In the genomic region with DNA sequence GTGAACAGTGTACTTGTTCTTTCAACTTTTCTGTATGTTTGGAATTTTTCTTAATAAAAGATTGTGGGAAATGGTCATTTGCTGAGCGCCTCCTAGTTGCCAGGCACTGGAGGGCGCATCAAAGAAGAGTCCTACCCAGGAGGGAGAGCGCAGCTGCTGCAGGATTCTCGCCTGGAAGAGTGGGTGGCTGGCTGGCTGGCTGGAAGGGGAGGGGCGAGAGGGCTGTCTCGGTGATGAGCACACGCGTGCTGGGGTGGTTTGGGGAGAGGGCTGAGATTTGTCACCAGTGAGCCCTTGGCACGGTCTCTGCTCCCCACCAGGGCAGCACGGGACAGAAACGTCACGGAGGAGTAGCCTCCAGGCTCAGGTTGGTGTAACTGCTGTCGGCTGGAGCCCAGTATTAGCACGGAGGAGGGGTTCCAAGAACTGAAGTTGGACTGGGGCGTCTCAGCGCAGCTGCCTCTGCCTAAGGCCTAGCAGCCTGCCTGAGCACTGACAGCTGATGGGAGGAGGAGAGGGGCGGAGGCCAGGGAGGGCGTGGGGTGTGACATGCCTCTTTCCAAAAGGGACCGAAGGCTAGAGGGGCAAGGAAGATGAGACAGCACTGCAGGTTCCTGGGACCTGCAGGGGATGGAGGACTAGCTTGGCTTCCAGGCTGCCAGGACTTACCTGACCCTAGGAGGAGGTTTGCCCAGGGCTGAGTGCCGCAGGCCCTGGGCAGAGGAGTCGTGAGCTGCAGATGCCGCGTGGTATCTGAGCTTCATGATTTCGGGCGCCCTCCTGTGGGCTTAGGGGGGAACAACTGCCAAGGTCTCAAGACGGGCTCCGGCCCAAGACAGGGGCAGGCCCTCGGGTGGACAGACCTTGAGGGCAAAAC, we compare ENCODE assay signal across 1 cellular context.
TF ChIP-seq lines count a peak whose summit lies in the region.

No MANE protein-coding gene starts in this region.

TF ChIP-seq in HepG2, 621 proteins besides CTCF, POLR2A, EP300 and RAD21 (continued from another document and continues in another):
- TF ChIP-seq, protein P1, sequence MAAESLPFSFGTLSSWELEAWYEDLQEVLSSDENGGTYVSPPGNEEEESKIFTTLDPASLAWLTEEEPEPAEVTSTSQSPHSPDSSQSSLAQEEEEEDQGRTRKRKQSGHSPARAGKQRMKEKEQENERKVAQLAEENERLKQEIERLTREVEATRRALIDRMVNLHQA (CRISPR knock-in tag; IDR thresholded peaks at IDR 0.05): 0 out of 2 replicates have a peak, but pooled peaks have one; percentile 12
- TF ChIP-seq HOXA7 (CRISPR knock-in tag; IDR thresholded peaks at IDR 0.05): no peak
- no peak for TF ChIP-seq ZNF282 (IDR thresholded peaks at IDR 0.05; ENCODE audit: partially characterized antibody)
- TF ChIP-seq, protein P2, sequence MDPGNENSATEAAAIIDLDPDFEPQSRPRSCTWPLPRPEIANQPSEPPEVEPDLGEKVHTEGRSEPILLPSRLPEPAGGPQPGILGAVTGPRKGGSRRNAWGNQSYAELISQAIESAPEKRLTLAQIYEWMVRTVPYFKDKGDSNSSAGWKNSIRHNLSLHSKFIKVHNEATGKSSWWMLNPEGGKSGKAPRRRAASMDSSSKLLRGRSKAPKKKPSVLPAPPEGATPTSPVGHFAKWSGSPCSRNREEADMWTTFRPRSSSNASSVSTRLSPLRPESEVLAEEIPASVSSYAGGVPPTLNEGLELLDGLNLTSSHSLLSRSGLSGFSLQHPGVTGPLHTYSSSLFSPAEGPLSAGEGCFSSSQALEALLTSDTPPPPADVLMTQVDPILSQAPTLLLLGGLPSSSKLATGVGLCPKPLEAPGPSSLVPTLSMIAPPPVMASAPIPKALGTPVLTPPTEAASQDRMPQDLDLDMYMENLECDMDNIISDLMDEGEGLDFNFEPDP (CRISPR knock-in tag; conservative IDR thresholded peaks at IDR 0.05): no peak
- no peak; the same call in none of the 2 replicates for TF ChIP-seq TBX2 (CRISPR knock-in tag; IDR thresholded peaks at IDR 0.05; ENCODE audit: borderline replicate concordance)
- TF ChIP-seq STAG1 (CRISPR knock-in tag; IDR thresholded peaks at IDR 0.05): peak; percentile 99
- peak; percentile 80 for TF ChIP-seq ZNF331 (CRISPR knock-in tag; IDR thresholded peaks at IDR 0.05)
- TF ChIP-seq, protein P3, sequence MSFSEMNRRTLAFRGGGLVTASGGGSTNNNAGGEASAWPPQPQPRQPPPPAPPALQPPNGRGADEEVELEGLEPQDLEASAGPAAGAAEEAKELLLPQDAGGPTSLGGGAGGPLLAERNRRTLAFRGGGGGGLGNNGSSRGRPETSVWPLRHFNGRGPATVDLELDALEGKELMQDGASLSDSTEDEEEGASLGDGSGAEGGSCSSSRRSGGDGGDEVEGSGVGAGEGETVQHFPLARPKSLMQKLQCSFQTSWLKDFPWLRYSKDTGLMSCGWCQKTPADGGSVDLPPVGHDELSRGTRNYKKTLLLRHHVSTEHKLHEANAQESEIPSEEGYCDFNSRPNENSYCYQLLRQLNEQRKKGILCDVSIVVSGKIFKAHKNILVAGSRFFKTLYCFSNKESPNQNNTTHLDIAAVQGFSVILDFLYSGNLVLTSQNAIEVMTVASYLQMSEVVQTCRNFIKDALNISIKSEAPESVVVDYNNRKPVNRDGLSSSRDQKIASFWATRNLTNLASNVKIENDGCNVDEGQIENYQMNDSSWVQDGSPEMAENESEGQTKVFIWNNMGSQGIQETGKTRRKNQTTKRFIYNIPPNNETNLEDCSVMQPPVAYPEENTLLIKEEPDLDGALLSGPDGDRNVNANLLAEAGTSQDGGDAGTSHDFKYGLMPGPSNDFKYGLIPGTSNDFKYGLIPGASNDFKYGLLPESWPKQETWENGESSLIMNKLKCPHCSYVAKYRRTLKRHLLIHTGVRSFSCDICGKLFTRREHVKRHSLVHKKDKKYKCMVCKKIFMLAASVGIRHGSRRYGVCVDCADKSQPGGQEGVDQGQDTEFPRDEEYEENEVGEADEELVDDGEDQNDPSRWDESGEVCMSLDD (CRISPR knock-in tag; IDR thresholded peaks at IDR 0.05; ENCODE audit: borderline replicate concordance): no peak
- no peak for TF ChIP-seq ZNF264 (CRISPR knock-in tag; IDR thresholded peaks at IDR 0.05)
- no peak for TF ChIP-seq ZMYM2 (CRISPR knock-in tag; IDR thresholded peaks at IDR 0.05)
- TF ChIP-seq ZBTB20 (CRISPR knock-in tag; IDR thresholded peaks at IDR 0.05; ENCODE audit: borderline replicate concordance, low read depth): no peak; the same call in 1 of the 2 replicates
- TF ChIP-seq GLI4 (CRISPR knock-in tag; IDR thresholded peaks at IDR 0.05; ENCODE audit: borderline replicate concordance): peak; percentile 85; the same call in 1 of the 2 replicates
- no peak; the same call in none of the 2 replicates for TF ChIP-seq SPEN (CRISPR knock-in tag; IDR thresholded peaks at IDR 0.05; ENCODE audit: low read depth)
- TF ChIP-seq, protein P4, sequence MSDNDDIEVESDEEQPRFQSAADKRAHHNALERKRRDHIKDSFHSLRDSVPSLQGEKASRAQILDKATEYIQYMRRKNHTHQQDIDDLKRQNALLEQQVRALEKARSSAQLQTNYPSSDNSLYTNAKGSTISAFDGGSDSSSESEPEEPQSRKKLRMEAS (IDR thresholded peaks at IDR 0.05): peak; percentile 74
- TF ChIP-seq ATF1 (CRISPR knock-in tag; IDR thresholded peaks at IDR 0.05): no peak
- peak; percentile 83 for TF ChIP-seq AGO1 (IDR thresholded peaks at IDR 0.05; ENCODE audit: low read depth, low read length, poor library complexity, severe bottlenecking)
- no peak for TF ChIP-seq SOX6 (IDR thresholded peaks at IDR 0.05)
- TF ChIP-seq SOX6 (CRISPR knock-in tag; IDR thresholded peaks at IDR 0.05): peak; percentile 77; the same call in 1 of the 2 replicates
- no peak for TF ChIP-seq SMARCE1 (IDR thresholded peaks at IDR 0.05; ENCODE audit: borderline replicate concordance)
- no peak for TF ChIP-seq SETDB1 (CRISPR knock-in tag; IDR thresholded peaks at IDR 0.05; ENCODE audit: borderline replicate concordance)
- no peak for TF ChIP-seq ZSCAN22 (CRISPR knock-in tag; IDR thresholded peaks at IDR 0.05)
- TF ChIP-seq ZSCAN31 (CRISPR knock-in tag; IDR thresholded peaks at IDR 0.05; ENCODE audit: low read depth): peak; percentile 77; the same call in 1 of the 2 replicates
- TF ChIP-seq CC2D1A (CRISPR knock-in tag; IDR thresholded peaks at IDR 0.05): no peak
- TF ChIP-seq JUNB (CRISPR knock-in tag; IDR thresholded peaks at IDR 0.05; ENCODE audit: borderline replicate concordance): no peak
- no peak for TF ChIP-seq ZNF30 (CRISPR knock-in tag; IDR thresholded peaks at IDR 0.05)
- TF ChIP-seq ZNF451 (CRISPR knock-in tag; IDR thresholded peaks at IDR 0.05): no peak
- TF ChIP-seq RFX3 (CRISPR knock-in tag; IDR thresholded peaks at IDR 0.05): no peak
- no peak for TF ChIP-seq ELF4 (CRISPR knock-in tag; IDR thresholded peaks at IDR 0.05; ENCODE audit: borderline replicate concordance)
- TF ChIP-seq ZMAT3 (CRISPR knock-in tag; conservative IDR thresholded peaks at IDR 0.05): peak; percentile 83
- no peak for TF ChIP-seq NFE2 (CRISPR knock-in tag; IDR thresholded peaks at IDR 0.05)
- TF ChIP-seq ZNF260 (CRISPR knock-in tag; IDR thresholded peaks at IDR 0.05; ENCODE audit: borderline replicate concordance, low read depth): no peak
- no peak for TF ChIP-seq RFX5 (IDR thresholded peaks at IDR 0.05; ENCODE audit: low read depth, low read length)
- TF ChIP-seq MBNL3 (CRISPR knock-in tag; conservative IDR thresholded peaks at IDR 0.05): no peak
- TF ChIP-seq, protein P5, sequence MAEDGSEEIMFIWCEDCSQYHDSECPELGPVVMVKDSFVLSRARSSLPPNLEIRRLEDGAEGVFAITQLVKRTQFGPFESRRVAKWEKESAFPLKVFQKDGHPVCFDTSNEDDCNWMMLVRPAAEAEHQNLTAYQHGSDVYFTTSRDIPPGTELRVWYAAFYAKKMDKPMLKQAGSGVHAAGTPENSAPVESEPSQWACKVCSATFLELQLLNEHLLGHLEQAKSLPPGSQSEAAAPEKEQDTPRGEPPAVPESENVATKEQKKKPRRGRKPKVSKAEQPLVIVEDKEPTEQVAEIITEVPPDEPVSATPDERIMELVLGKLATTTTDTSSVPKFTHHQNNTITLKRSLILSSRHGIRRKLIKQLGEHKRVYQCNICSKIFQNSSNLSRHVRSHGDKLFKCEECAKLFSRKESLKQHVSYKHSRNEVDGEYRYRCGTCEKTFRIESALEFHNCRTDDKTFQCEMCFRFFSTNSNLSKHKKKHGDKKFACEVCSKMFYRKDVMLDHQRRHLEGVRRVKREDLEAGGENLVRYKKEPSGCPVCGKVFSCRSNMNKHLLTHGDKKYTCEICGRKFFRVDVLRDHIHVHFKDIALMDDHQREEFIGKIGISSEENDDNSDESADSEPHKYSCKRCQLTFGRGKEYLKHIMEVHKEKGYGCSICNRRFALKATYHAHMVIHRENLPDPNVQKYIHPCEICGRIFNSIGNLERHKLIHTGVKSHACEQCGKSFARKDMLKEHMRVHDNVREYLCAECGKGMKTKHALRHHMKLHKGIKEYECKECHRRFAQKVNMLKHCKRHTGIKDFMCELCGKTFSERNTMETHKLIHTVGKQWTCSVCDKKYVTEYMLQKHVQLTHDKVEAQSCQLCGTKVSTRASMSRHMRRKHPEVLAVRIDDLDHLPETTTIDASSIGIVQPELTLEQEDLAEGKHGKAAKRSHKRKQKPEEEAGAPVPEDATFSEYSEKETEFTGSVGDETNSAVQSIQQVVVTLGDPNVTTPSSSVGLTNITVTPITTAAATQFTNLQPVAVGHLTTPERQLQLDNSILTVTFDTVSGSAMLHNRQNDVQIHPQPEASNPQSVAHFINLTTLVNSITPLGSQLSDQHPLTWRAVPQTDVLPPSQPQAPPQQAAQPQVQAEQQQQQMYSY (CRISPR knock-in tag; IDR thresholded peaks at IDR 0.05): no peak
- peak; percentile 18 for TF ChIP-seq ZNF326 (CRISPR knock-in tag; IDR thresholded peaks at IDR 0.05; ENCODE audit: borderline replicate concordance)
- peak; percentile 23; the same call in 1 of the 2 replicates for TF ChIP-seq BRD4 (CRISPR knock-in tag; IDR thresholded peaks at IDR 0.05)
- TF ChIP-seq DNMT1 (CRISPR knock-in tag; IDR thresholded peaks at IDR 0.05): no peak
- peak; percentile 81; the same call in 1 of the 2 replicates for TF ChIP-seq MTA1 (CRISPR knock-in tag; IDR thresholded peaks at IDR 0.05; ENCODE audit: borderline replicate concordance)
- no peak for TF ChIP-seq ZNF10 (CRISPR knock-in tag; IDR thresholded peaks at IDR 0.05; ENCODE audit: borderline replicate concordance, low read depth)
- TF ChIP-seq, protein P6, sequence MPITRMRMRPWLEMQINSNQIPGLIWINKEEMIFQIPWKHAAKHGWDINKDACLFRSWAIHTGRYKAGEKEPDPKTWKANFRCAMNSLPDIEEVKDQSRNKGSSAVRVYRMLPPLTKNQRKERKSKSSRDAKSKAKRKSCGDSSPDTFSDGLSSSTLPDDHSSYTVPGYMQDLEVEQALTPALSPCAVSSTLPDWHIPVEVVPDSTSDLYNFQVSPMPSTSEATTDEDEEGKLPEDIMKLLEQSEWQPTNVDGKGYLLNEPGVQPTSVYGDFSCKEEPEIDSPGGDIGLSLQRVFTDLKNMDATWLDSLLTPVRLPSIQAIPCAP (CRISPR knock-in tag; IDR thresholded peaks at IDR 0.05; ENCODE audit: low read depth): 0 out of 2 replicates have a peak, but pooled peaks have one; percentile 1
- TF ChIP-seq NCOA2 (CRISPR knock-in tag; IDR thresholded peaks at IDR 0.05): no peak; the same call in 1 of the 2 replicates
- TF ChIP-seq ZNF761 (CRISPR knock-in tag; conservative IDR thresholded peaks at IDR 0.05): no peak
- TF ChIP-seq XBP1 (CRISPR knock-in tag; IDR thresholded peaks at IDR 0.05): no peak
- peak; percentile 47; the same call in 1 of the 2 replicates for TF ChIP-seq KAT7 (CRISPR knock-in tag; IDR thresholded peaks at IDR 0.05; ENCODE audit: borderline replicate concordance)
- 0 out of 2 replicates have a peak, but pooled peaks have one; percentile 46 for TF ChIP-seq ZNF335 (CRISPR knock-in tag; IDR thresholded peaks at IDR 0.05)
- TF ChIP-seq HNRNPLL (IDR thresholded peaks at IDR 0.05; ENCODE audit: low read depth, low read length, poor library complexity, severe bottlenecking): peak; percentile 23
- TF ChIP-seq HOXA5 (CRISPR knock-in tag; IDR thresholded peaks at IDR 0.05): peak; percentile 88; the same call in 1 of the 2 replicates
- peak; percentile 26; the same call in 1 of the 2 replicates for TF ChIP-seq BCL6 (CRISPR knock-in tag; IDR thresholded peaks at IDR 0.05)
- TF ChIP-seq PCBP2 (optimal IDR thresholded peaks at IDR 0.05; ENCODE audit: low read depth, low read length, poor library complexity, severe bottlenecking): no peak
- no peak for TF ChIP-seq ZNF792 (CRISPR knock-in tag; IDR thresholded peaks at IDR 0.05)
- TF ChIP-seq AGO2 (optimal IDR thresholded peaks at IDR 0.05; ENCODE audit: low read depth, low read length): peak; percentile 95
- TF ChIP-seq, protein P7, sequence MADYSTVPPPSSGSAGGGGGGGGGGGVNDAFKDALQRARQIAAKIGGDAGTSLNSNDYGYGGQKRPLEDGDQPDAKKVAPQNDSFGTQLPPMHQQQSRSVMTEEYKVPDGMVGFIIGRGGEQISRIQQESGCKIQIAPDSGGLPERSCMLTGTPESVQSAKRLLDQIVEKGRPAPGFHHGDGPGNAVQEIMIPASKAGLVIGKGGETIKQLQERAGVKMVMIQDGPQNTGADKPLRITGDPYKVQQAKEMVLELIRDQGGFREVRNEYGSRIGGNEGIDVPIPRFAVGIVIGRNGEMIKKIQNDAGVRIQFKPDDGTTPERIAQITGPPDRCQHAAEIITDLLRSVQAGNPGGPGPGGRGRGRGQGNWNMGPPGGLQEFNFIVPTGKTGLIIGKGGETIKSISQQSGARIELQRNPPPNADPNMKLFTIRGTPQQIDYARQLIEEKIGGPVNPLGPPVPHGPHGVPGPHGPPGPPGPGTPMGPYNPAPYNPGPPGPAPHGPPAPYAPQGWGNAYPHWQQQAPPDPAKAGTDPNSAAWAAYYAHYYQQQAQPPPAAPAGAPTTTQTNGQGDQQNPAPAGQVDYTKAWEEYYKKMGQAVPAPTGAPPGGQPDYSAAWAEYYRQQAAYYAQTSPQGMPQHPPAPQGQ (CRISPR knock-in tag; IDR thresholded peaks at IDR 0.05; ENCODE audit: borderline replicate concordance): peak; percentile 87; the same call in 1 of the 2 replicates
- no peak; the same call in 1 of the 2 replicates for TF ChIP-seq ZNF550 (CRISPR knock-in tag; IDR thresholded peaks at IDR 0.05; ENCODE audit: borderline replicate concordance)
- TF ChIP-seq ZNF292 (CRISPR knock-in tag; IDR thresholded peaks at IDR 0.05; ENCODE audit: borderline replicate concordance, low read depth): no peak
- TF ChIP-seq, protein P8, sequence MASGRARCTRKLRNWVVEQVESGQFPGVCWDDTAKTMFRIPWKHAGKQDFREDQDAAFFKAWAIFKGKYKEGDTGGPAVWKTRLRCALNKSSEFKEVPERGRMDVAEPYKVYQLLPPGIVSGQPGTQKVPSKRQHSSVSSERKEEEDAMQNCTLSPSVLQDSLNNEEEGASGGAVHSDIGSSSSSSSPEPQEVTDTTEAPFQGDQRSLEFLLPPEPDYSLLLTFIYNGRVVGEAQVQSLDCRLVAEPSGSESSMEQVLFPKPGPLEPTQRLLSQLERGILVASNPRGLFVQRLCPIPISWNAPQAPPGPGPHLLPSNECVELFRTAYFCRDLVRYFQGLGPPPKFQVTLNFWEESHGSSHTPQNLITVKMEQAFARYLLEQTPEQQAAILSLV (CRISPR knock-in tag; IDR thresholded peaks at IDR 0.05; ENCODE audit: borderline replicate concordance): 0 out of 2 replicates have a peak, but pooled peaks have one; percentile 27
- no peak for TF ChIP-seq ZNF33A (CRISPR knock-in tag; IDR thresholded peaks at IDR 0.05; ENCODE audit: borderline replicate concordance)
- TF ChIP-seq GATAD2A (CRISPR knock-in tag; IDR thresholded peaks at IDR 0.05): peak; percentile 60
- no peak; the same call in 1 of the 2 replicates for TF ChIP-seq ZNF230 (CRISPR knock-in tag; IDR thresholded peaks at IDR 0.05)
- TF ChIP-seq RBAK (CRISPR knock-in tag; IDR thresholded peaks at IDR 0.05): no peak
- TF ChIP-seq ARID2 (CRISPR knock-in tag; IDR thresholded peaks at IDR 0.05; ENCODE audit: borderline replicate concordance): 0 out of 2 replicates have a peak, but pooled peaks have one; percentile 47
